17 cellular contexts compared by ENCODE assay signal in genomic region chr5:57432876-57433275, GRCh38. TPM values are rescaled to one million over a fixed set of nuclear protein-coding genes. Genes with fewer than 3 reads are reported as not detected.
DNase-seq lines count a peak whose midpoint lies in the region; ATAC-seq, FAIRE-seq and TF ChIP-seq lines count a peak whose summit lies in the region.
"Had no signal": no experiment of that assay in that cellular context is flagged by ENCODE, and none has a peak within 500 bp of the region (broad histone marks: within the 10 kb centered on the region; RNA-seq: fewer than 3 reads in every experiment).

No MANE protein-coding gene starts in this region.

- H3K27ac ChIP-seq in A549 (no peak overlapping the region), VCaP (no peak overlapping the region)
- H3K27ac ChIP-seq: neutrophil had no signal

- peak; percentile 46 for TF ChIP-seq CTCF in A549 (IDR thresholded peaks at IDR 0.05)
- peak; percentile 3; the same call in 1 of the 2 replicates for TF ChIP-seq CTCF in VCaP (conservative IDR thresholded peaks at IDR 0.05)

- H3K4me3 ChIP-seq in A549, result no peak overlapping the region

- H3K4me1 ChIP-seq in A549, result peaks cover 21% of the 10 kb centered on the region; the same call in 2 of the 3 replicates

- H3K9me3 ChIP-seq in A549, result no peaks in the 10 kb centered on the region
- H3K9me3 ChIP-seq: neutrophil had no signal

- no peak for FAIRE-seq in A549 (lab: Jason Lieb, UNC)
- FAIRE-seq: frontal cortex, urothelium cell line had no signal

- CTCF ChIA-PET in A549 (lab: Yijun Ruan, JAX), result interaction anchor here (0.6 to 1.1 kb wide), 2 partner anchors 62 to 739 kb away, joined by 3 read pairs; no protein-coding TSS in a partner anchor

- WGBS in A549 (ENCODE audit: missing lambda C conversion rate), result 56% methylated on average over 2 of the region's 2 CpGs

- ATAC-seq in A549 (peak in 1 of 2 experiments; percentile 68; a peak in 3 of 6 replicates), HG03039 (IDR thresholded peaks at IDR 0.05; ENCODE audit: unreplicated experiment) (no peak), GM18867 (IDR thresholded peaks at IDR 0.05; ENCODE audit: unreplicated experiment) (no peak), HG03520 (IDR thresholded peaks at IDR 0.05; ENCODE audit: unreplicated experiment) (no peak)
- ATAC-seq: left ventricle myocardium superior had no signal

- POLR2A ChIA-PET in A549 (lab: Yijun Ruan, JAX), result no interaction called here

- TF ChIP-seq RAD21 in A549 (conservative IDR thresholded peaks at IDR 0.05 in 1 of 2, IDR thresholded peaks at IDR 0.05 in 1 of 2), result peak; percentile 49 to 57; a peak in 4 of 5 replicates

- no peak overlapping the region for H3K4me2 ChIP-seq in A549

- DNase-seq in A549 (ENCODE audit: low read depth in 1 of 2, low spot score in 1 of 2) (peak; percentile 9 to 53), HT-29 (ENCODE audit: low spot score) (peak; percentile 42), iPS-NIHi7 (ENCODE audit: extremely low spot score) (peak; percentile 29), KG1 (lab: John Stamatoyannopoulos, UW) (no peak)
- DNase-seq: activated CD4-positive, alpha-beta T cell treated with anti-CD3 and anti-CD28 coated beads, Interleukin-2, amount 10 ng/mL, durations not matched to agents 7 days and 5 days; AML-193; GF-D8; left ventricle myocardium superior; NCI-H1694 had no signal

- no peak for TF ChIP-seq POLR2A in A549 (IDR thresholded peaks at IDR 0.05; ENCODE audit: low read length)

- TF ChIP-seq EP300 in A549 (IDR thresholded peaks at IDR 0.05), result no peak

TF ChIP-seq in A549, 52 proteins besides CTCF, POLR2A, EP300 and RAD21:
- TF ChIP-seq SMC3 (IDR thresholded peaks at IDR 0.05), result peak; percentile 64
- no peak for TF ChIP-seq PHF8 (IDR thresholded peaks at IDR 0.05; ENCODE audit: borderline replicate concordance, low read depth)
TF ChIP-seq in A549: peak in this region for 1.

RNA-seq across cellular contexts. Expression of gene ACTBL2, which starts 49.7 kb away (rescaled TPM):
- polyA plus RNA-seq in A549 (2011; rRNA removed) (0.06 TPM in 1 of 2 replicates, not detected in the other), A549 (2017; fragmentation: RNase III; extraction: RNeasy Plus Mini Kit Qiagen cat#74134 plus additional on column Dnase treatment) (0.06 to 0.11 TPM (median 0.09 TPM) in 3 replicates)
- 0.03 and 0.04 TPM in 2 replicates for polyA plus RNA-seq in A549 (2012; cell fraction: cytosol; rRNA removed)
- 0.02 and 0.06 TPM in 2 replicates for polyA plus RNA-seq in A549 (2012; cell fraction: nucleus; rRNA removed)
- polyA minus RNA-seq in A549 (2011; rRNA and poly(A)+ RNA removed), result 0.44 TPM in 1 of 2 replicates, not detected in the other
- 0.16 and 0.51 TPM in 2 replicates for total RNA-seq in HT-29 (2014; rRNA removed; shearing (Covaris generic))
- total RNA-seq: activated CD4-positive, alpha-beta T cell treated with anti-CD3 and anti-CD28 coated beads, Interleukin-2, amount 10 ng/mL, durations not matched to agents 7 days and 5 days; cerebellum; frontal cortex; left ventricle myocardium superior had no signal
